In genomic region chr11:65504671-65505433, GRCh38 we compare ENCODE assay signal across 1 cellular context.
A peak's percentile ranks its signal among the peaks of the same experiment; 100 is the strongest.
TF ChIP-seq lines count a peak whose summit lies in the region.

No MANE protein-coding gene starts in this region.

TF ChIP-seq in GM12878, 131 proteins besides CTCF, POLR2A, EP300 and RAD21 (continued from another document and continues in another):
- TF ChIP-seq CUX1 (IDR thresholded peaks at IDR 0.05; ENCODE audit: insufficient replicate concordance, low read depth, low read length) (no peak), BMI1 (IDR thresholded peaks at IDR 0.05; ENCODE audit: borderline replicate concordance) (peak; percentile 35; the same call in 1 of the 2 replicates), KAT2A (conservative IDR thresholded peaks at IDR 0.05; ENCODE audit: control insufficient read depth, low read depth, low read length) (no peak), RBBP5 (conservative IDR thresholded peaks at IDR 0.05) (no peak), ZNF592 (IDR thresholded peaks at IDR 0.05) (no peak), MEF2A (IDR thresholded peaks at IDR 0.05; ENCODE audit: insufficient read depth, low read depth, low read length) (no peak), SREBF1 (IDR thresholded peaks at IDR 0.05; ENCODE audit: low read length) (no peak), BCLAF1 (IDR thresholded peaks at IDR 0.05) (peak; percentile 58; the same call in 1 of the 2 replicates), MLLT1 (IDR thresholded peaks at IDR 0.05) (no peak), PRDM15 (CRISPR knock-in tag; IDR thresholded peaks at IDR 0.05) (peak; percentile 41), ZBTB4 (CRISPR knock-in tag; IDR thresholded peaks at IDR 0.05) (no peak), POLR2AphosphoS5 (IDR thresholded peaks at IDR 0.05; ENCODE audit: low read length) (peak; percentile 37; the same call in 1 of the 2 replicates), CEBPZ (IDR thresholded peaks at IDR 0.05; ENCODE audit: low read depth, low read length) (no peak), TAF1 (IDR thresholded peaks at IDR 0.05; ENCODE audit: borderline replicate concordance, low read depth, low read length) (no peak), ZNF622 (IDR thresholded peaks at IDR 0.05) (no peak), ETV6 (conservative IDR thresholded peaks at IDR 0.05 in 1 of 2, IDR thresholded peaks at IDR 0.05 in 1 of 2; ENCODE audit: borderline replicate concordance in 1 of 2, low read depth in 1 of 2) (no peak), BACH1 (IDR thresholded peaks at IDR 0.05; ENCODE audit: borderline replicate concordance) (peak; percentile 89), MTA3 (IDR thresholded peaks at IDR 0.05; ENCODE audit: borderline replicate concordance, low read length) (peak; percentile 73), JUND (IDR thresholded peaks at IDR 0.05; ENCODE audit: low read depth, low read length) (no peak), PBX3 (IDR thresholded peaks at IDR 0.05; ENCODE audit: insufficient replicate concordance, low read depth, low read length) (no peak), MEF2B (IDR thresholded peaks at IDR 0.05; ENCODE audit: partially characterized antibody, poor library complexity, severe bottlenecking) (no peak), SMC3 (IDR thresholded peaks at IDR 0.05; ENCODE audit: borderline replicate concordance, low read length) (peak; percentile 1; the same call in 1 of the 2 replicates)
